27 cellular contexts compared by ENCODE assay signal in the genomic region with DNA sequence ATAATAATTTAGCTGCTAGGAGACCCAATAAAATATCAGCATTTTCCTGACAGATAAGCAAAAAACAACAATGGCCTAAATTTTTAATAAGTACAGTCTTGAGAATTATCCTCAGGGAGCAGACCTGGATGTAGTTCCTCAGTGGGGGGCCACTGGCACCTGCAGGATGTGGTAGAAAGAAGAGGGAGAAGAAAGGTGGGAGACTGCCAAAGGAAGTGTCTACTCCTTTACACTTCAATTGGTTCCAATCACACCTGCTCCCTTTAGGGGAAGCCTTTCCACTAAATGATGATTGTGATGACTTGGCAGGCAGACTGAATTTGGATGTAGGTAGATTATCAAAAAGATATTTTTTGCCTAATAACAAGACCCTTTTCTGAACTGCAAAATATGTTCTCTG.
"Had no signal": no experiment of that assay in that cellular context is flagged by ENCODE, and none has a peak within 500 bp of the region (broad histone marks: within the 10 kb centered on the region; RNA-seq: fewer than 3 reads in every experiment).

No MANE protein-coding gene starts in this region.

- H3K27ac Mint-ChIP-seq: activated CD4-positive, alpha-beta memory T cell treated with anti-CD3 and anti-CD28 coated beads, Interleukin-2, amount 10 ng/mL, durations not matched to agents 7 days and 5 days; dendritic cell treated with granulocyte-macrophage colony-stimulating factor and Interleukin-4, amounts not matched to agents 40 ng/mL and 50 ng/mL, for 4 days; endodermal cell; neural progenitor cell; stimulated activated memory B cell treated with anti-CD40 and anti-IgM and Interleukin-4, amounts not matched to agents 10 μg/mL and 1 μg/mL and 100 μg/mL, for 72 hours had no signal

- H3K9me3 ChIP-seq: psoas muscle, sigmoid colon, suprapubic skin, tibial nerve had no signal

- H3K9me3 Mint-ChIP-seq: activated CD4-positive, alpha-beta memory T cell treated with anti-CD3 and anti-CD28 coated beads, Interleukin-2, amount 10 ng/mL, durations not matched to agents 7 days and 5 days; activated naive CD4-positive, alpha-beta T cell treated with anti-CD3 and anti-CD28 coated beads, Interleukin-2, amount 50 U/mL, for 24 hours; central memory CD8-positive, alpha-beta T cell; dendritic cell treated with granulocyte-macrophage colony-stimulating factor and Interleukin-4, amounts not matched to agents 40 ng/mL and 50 ng/mL, for 4 days; endodermal cell; neural progenitor cell; stimulated activated memory B cell treated with anti-CD40 and anti-IgM and Interleukin-4, amounts not matched to agents 10 μg/mL and 1 μg/mL and 100 μg/mL, for 72 hours had no signal

- H3K27me3 ChIP-seq: neural progenitor cell, sigmoid colon, suprapubic skin, tibial nerve had no signal

- DNase-seq: activated CD4-positive, alpha-beta memory T cell treated with anti-CD3 and anti-CD28 coated beads, Interleukin-2, amount 10 ng/mL, durations not matched to agents 7 days and 5 days; activated CD4-positive, alpha-beta T cell treated with anti-CD3 and anti-CD28 coated beads, Interleukin-2, amount 10 ng/mL, durations not matched to agents 7 days and 5 days; activated gamma-delta T cell; anterior cingulate cortex; endodermal cell; foreskin fibroblast; head of caudate nucleus; hippocampal formation; left cardiac atrium; left ventricle myocardium superior; occipital lobe; psoas muscle; sigmoid colon; small intestine; stimulated activated CD4-positive, alpha-beta T cell treated with anti-CD3 and anti-CD28 coated beads, Interleukin-4, amount 100 ng/mL, for 24 hours; T-helper 9 cell; WERI-Rb-1 had no signal

- H3K36me3 Mint-ChIP-seq: activated naive CD4-positive, alpha-beta T cell treated with anti-CD3 and anti-CD28 coated beads, Interleukin-2, amount 50 U/mL, for 24 hours; neural progenitor cell; stimulated activated memory B cell treated with anti-CD40 and anti-IgM and Interleukin-4, amounts not matched to agents 10 μg/mL and 1 μg/mL and 100 μg/mL, for 72 hours had no signal

- H3K27me3 Mint-ChIP-seq: activated CD4-positive, alpha-beta memory T cell treated with anti-CD3 and anti-CD28 coated beads, Interleukin-2, amount 10 ng/mL, durations not matched to agents 7 days and 5 days; activated CD4-positive, alpha-beta T cell treated with anti-CD3 and anti-CD28 coated beads, Interleukin-2, amount 10 ng/mL, durations not matched to agents 7 days and 5 days; activated naive CD4-positive, alpha-beta T cell treated with anti-CD3 and anti-CD28 coated beads, Interleukin-2, amount 50 U/mL, for 24 hours; central memory CD8-positive, alpha-beta T cell; dendritic cell treated with granulocyte-macrophage colony-stimulating factor and Interleukin-4, amounts not matched to agents 40 ng/mL and 50 ng/mL, for 4 days had no signal

- ATAC-seq: activated CD4-positive, CD25-positive, alpha-beta regulatory T cell treated with anti-CD3 and anti-CD28 coated beads, Interleukin-2, amount 50 U/mL, for 24 hours; esophagus mucosa; left cardiac atrium; left ventricle myocardium superior; psoas muscle; stimulated activated memory B cell treated with anti-CD40 and anti-IgM and Interleukin-4, amounts not matched to agents 10 μg/mL and 1 μg/mL and 100 μg/mL, for 72 hours had no signal

- H3K36me3 ChIP-seq: neural progenitor cell, sigmoid colon, suprapubic skin, tibial nerve, WERI-Rb-1 had no signal

- H3K4me3 Mint-ChIP-seq: activated CD4-positive, alpha-beta memory T cell treated with anti-CD3 and anti-CD28 coated beads, Interleukin-2, amount 10 ng/mL, durations not matched to agents 7 days and 5 days; central memory CD8-positive, alpha-beta T cell; dendritic cell treated with granulocyte-macrophage colony-stimulating factor and Interleukin-4, amounts not matched to agents 40 ng/mL and 50 ng/mL, for 4 days; endodermal cell; neural progenitor cell; stimulated activated memory B cell treated with anti-CD40 and anti-IgM and Interleukin-4, amounts not matched to agents 10 μg/mL and 1 μg/mL and 100 μg/mL, for 72 hours had no signal

- H3K4me3 ChIP-seq: neural progenitor cell, psoas muscle, sigmoid colon, suprapubic skin, tibial nerve had no signal

- H3K4me1 Mint-ChIP-seq: stimulated activated memory B cell treated with anti-CD40 and anti-IgM and Interleukin-4, amounts not matched to agents 10 μg/mL and 1 μg/mL and 100 μg/mL, for 72 hours had no signal

- H3K27ac ChIP-seq: neural progenitor cell, parathyroid adenoma, psoas muscle, sigmoid colon, suprapubic skin, tibial nerve, WERI-Rb-1 had no signal

- H3K4me1 ChIP-seq: parathyroid adenoma, psoas muscle, sigmoid colon, suprapubic skin, tibial nerve had no signal
